10 cellular contexts compared by ENCODE assay signal in the genomic region with DNA sequence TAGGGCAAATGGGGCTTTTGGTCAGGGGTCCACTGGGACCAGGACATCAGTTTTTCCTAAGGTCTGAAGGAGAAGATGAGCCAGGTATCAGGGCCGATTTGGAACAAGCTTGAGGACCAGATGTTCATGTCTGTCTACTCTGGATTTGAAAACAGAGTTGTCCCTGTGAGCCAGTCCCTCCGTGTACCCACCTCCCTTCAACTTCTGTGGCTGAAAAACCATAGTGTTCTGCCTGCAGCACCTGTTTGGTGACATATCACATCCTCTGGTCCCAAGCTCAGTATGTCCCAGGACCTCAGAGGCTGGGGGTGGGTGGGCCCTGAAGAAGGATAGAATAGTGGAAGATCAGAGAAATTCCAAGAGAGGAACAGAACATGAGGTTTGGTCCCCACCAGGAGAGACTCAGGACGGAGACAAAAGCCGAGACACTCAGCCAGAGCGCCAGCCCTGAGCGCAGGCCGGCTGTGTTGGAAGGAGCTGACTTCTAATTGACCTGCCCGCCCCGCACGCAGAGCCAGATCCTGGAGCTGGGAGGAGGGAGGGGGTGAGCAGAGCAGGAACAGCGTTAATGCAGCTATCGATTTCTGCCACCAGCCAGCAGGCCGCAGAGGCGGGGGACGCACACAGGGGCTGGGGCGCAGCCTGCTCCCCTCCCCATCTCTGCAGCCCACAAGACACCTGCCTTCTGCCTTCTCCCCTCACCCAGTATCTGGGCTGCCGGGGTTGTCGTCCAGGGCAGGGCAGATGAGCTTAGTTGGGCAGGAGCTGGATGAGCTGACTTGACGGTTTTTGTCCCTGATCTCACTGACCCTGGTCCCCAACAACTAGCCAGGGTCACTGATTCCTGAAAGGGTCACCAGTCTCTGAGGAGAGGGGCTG. TPM values are rescaled to one million over a fixed set of nuclear protein-coding genes. Genes with fewer than 3 reads are reported as not detected.
DNase-seq lines count a peak whose midpoint lies in the region; ATAC-seq and TF ChIP-seq lines count a peak whose summit lies in the region.
"Had no signal": no experiment of that assay in that cellular context is flagged by ENCODE, and none has a peak within 500 bp of the region (broad histone marks: within the 10 kb centered on the region; RNA-seq: fewer than 3 reads in every experiment).

No MANE protein-coding gene starts in this region.

- POLR2A ChIA-PET in Panc1 (lab: Charles Lee), result no interaction called here

- no peaks in the 10 kb centered on the region for H3K9me3 ChIP-seq in Panc1 (ENCODE audit: control insufficient read depth, insufficient read depth, low read depth, low read length)
- no peaks in the 10 kb centered on the region for H3K9me3 ChIP-seq in left ventricle myocardium inferior (replicated peaks)

- DNase-seq in Calu3 (peak; percentile 69), Panc1 (ENCODE audit: low read depth, low spot score) (no peak), left ventricle myocardium inferior (peak; percentile 61), retina (peak; percentile 88), cerebellar cortex (ENCODE audit: low spot score) (no peak)
- DNase-seq in stimulated activated CD4-positive, alpha-beta T cell treated with anti-CD3 and anti-CD28 coated beads, Interleukin-15, amount 100 ng/mL, for 24 hours, result no peak
- DNase-seq in activated naive CD8-positive, alpha-beta T cell treated with anti-CD3 and anti-CD28 coated beads for 36 hours, result no peak
- DNase-seq: COR-L47, HCEC 1CT had no signal

- ATAC-seq in Panc1 (no peak), GM18517 (IDR thresholded peaks at IDR 0.05; ENCODE audit: unreplicated experiment) (no peak)

- CTCF ChIA-PET in Calu3 (lab: Charles Lee) (interaction anchor here (0.6 to 1.6 kb wide), 9 partner anchors 13 to 180 kb away, joined by 3 to 9 read pairs (median 6); a partner anchor contains a TSS), Panc1 (lab: Charles Lee) (interaction anchor here (0.8 to 1.2 kb wide), 2 partner anchors 29 to 88 kb away, joined by 3 read pairs; a partner anchor contains a TSS)

- H3K36me3 Mint-ChIP-seq in Calu3 (ENCODE audit: insufficient read depth, unreplicated experiment), result peaks cover 34% of the 10 kb centered on the region
- H3K36me3 Mint-ChIP-seq in activated naive CD8-positive, alpha-beta T cell treated with anti-CD3 and anti-CD28 coated beads for 36 hours, result no peaks in the 10 kb centered on the region

- H3K27ac ChIP-seq in Panc1 (ENCODE audit: low read length) (peak overlapping the region; percentile 70), left ventricle myocardium inferior (replicated peaks) (peak overlapping the region; percentile 80)

- in situ Hi-C loops in Panc1 (cut with HindIII; ENCODE audit: low pct_unique_long_range_greater_than_20kb, low sequenced_read_pairs), result no loop called here

- TF ChIP-seq CTCF in Calu3 (IDR thresholded peaks at IDR 0.05; ENCODE audit: unreplicated experiment), result no peak
- no peak for TF ChIP-seq CTCF in Panc1 (IDR thresholded peaks at IDR 0.05)
- no peak for TF ChIP-seq CTCF in left ventricle myocardium inferior (IDR thresholded peaks at IDR 0.05; ENCODE audit: borderline replicate concordance)

- BruUV-seq in Calu3 (replicated peaks; lab: Mats Ljungman, UMichigan) (no TSS peak), Panc1 (replicated peaks; lab: Mats Ljungman, UMichigan) (no TSS peak)

- H3K36me3 ChIP-seq in Panc1 (ENCODE audit: control insufficient read depth, insufficient read depth, low read length), result no peaks in the 10 kb centered on the region
- peaks cover 23% of the 10 kb centered on the region for H3K36me3 ChIP-seq in left ventricle myocardium inferior

- peaks cover 64% of the 10 kb centered on the region for H3K4me1 ChIP-seq in Panc1 (ENCODE audit: control insufficient read depth, insufficient read depth, low read length)
- H3K4me1 ChIP-seq in left ventricle myocardium inferior, result peaks cover 75% of the 10 kb centered on the region

- H3K27me3 Mint-ChIP-seq in Calu3 (ENCODE audit: unreplicated experiment), result no peaks in the 10 kb centered on the region
- no peaks in the 10 kb centered on the region for H3K27me3 Mint-ChIP-seq in activated naive CD8-positive, alpha-beta T cell treated with anti-CD3 and anti-CD28 coated beads for 36 hours

- no peaks in the 10 kb centered on the region for H3K27me3 ChIP-seq in Panc1 (ENCODE audit: control insufficient read depth, insufficient read depth, low read length)
- no peaks in the 10 kb centered on the region for H3K27me3 ChIP-seq in left ventricle myocardium inferior (ENCODE audit: low read depth)

- intact Hi-C loops in Calu3 (cut with micrococcal nuclease; ENCODE audit: unreplicated experiment), result no loop called here
- intact Hi-C loops in Panc1 (cut with micrococcal nuclease; ENCODE audit: unreplicated experiment), result no loop called here
- intact Hi-C loops in left ventricle myocardium inferior (cut with micrococcal nuclease), result no loop called here

- H3K4me3 ChIP-seq in Panc1 (ENCODE audit: low read depth in 2 of 2, low read length in 2 of 2) (no peak overlapping the region), left ventricle myocardium inferior (peak overlapping the region; percentile 7)

- peaks cover 22% of the 10 kb centered on the region for H3K4me1 Mint-ChIP-seq in Calu3 (ENCODE audit: low read depth, unreplicated experiment)
- no peaks in the 10 kb centered on the region for H3K4me1 Mint-ChIP-seq in activated naive CD8-positive, alpha-beta T cell treated with anti-CD3 and anti-CD28 coated beads for 36 hours

- no peaks in the 10 kb centered on the region for H3K9me3 Mint-ChIP-seq in Calu3 (ENCODE audit: low read depth, unreplicated experiment)
- no peaks in the 10 kb centered on the region for H3K9me3 Mint-ChIP-seq in activated naive CD8-positive, alpha-beta T cell treated with anti-CD3 and anti-CD28 coated beads for 36 hours

- peak overlapping the region; percentile 10 for H3K27ac Mint-ChIP-seq in Calu3 (ENCODE audit: unreplicated experiment)
- no peak overlapping the region for H3K27ac Mint-ChIP-seq in activated naive CD8-positive, alpha-beta T cell treated with anti-CD3 and anti-CD28 coated beads for 36 hours

- H3K4me3 Mint-ChIP-seq in Calu3 (ENCODE audit: low read depth, unreplicated experiment), result no peak overlapping the region
- H3K4me3 Mint-ChIP-seq in activated naive CD8-positive, alpha-beta T cell treated with anti-CD3 and anti-CD28 coated beads for 36 hours, result no peak overlapping the region

RNA-seq across cellular contexts. Expression of a gene that starts 29.5 kb away (rescaled TPM):
- total RNA-seq in Calu3 (2022) (64.1 and 69.1 TPM in 2 replicates), Panc1 (2021; ENCODE audit: unreplicated experiment) (85.0 TPM), left ventricle myocardium inferior (56.9 TPM)
- polyA plus RNA-seq in Panc1 (2012; ENCODE audit: insufficient read length), result 151 TPM
- total RNA-seq in activated naive CD8-positive, alpha-beta T cell treated with anti-CD3 and anti-CD28 coated beads for 36 hours, result 1 to 10 TPM; 1.3 to 2.0 TPM

Comparison
In these comparisons a context has a peak if more than half of its experiments do, and no peak if none do; other contexts are left out.
1. DNase-seq: peak in Calu3 (single experiment), left ventricle myocardium inferior (single experiment) and retina (single experiment); none in Panc1 (single experiment), stimulated activated CD4-positive, alpha-beta T cell treated with anti-CD3 and anti-CD28 coated beads, Interleukin-15, amount 100 ng/mL, for 24 hours (single experiment), activated naive CD8-positive, alpha-beta T cell treated with anti-CD3 and anti-CD28 coated beads for 36 hours (single experiment) and cerebellar cortex (single experiment).
2. RNA of a gene that starts 29.5 kb away (total RNA-seq): 85.0 TPM in Panc1 (single experiment), 64.1 to 69.1 TPM in Calu3 and 56.9 TPM in left ventricle myocardium inferior (single experiment); 1.3 to 2.0 TPM in activated naive CD8-positive, alpha-beta T cell treated with anti-CD3 and anti-CD28 coated beads for 36 hours; every median in the first group is over 10 times any median in the second.